ENCODE assay signal across 8 cellular contexts in genomic region chr6:16331328-16332174, GRCh38.
DNase-seq lines count a peak whose midpoint lies in the region; ATAC-seq and TF ChIP-seq lines count a peak whose summit lies in the region.

No MANE protein-coding gene starts in this region.

- ATAC-seq in GM21619 (IDR thresholded peaks at IDR 0.05; ENCODE audit: unreplicated experiment) (peak; percentile 41), HG02571 (IDR thresholded peaks at IDR 0.05; ENCODE audit: unreplicated experiment) (no peak)

- H3K36me3 ChIP-seq in ascending aorta (peaks cover 10 to 15% of the 10 kb centered on the region in 2 donors), skeletal muscle satellite cell (ENCODE audit: insufficient read depth, low read length) (peaks cover 3% of the 10 kb centered on the region)

- H3K27ac ChIP-seq in ascending aorta = no peak overlapping the region

- intact Hi-C loops in ascending aorta (cut with DNase I) = loop anchor here (1.0 to 10.0 kb wide), 7 partner anchors 15 to 703 kb away; no protein-coding TSS in a partner anchor

- H3K4me1 ChIP-seq in ascending aorta (peaks cover 0 to 11% of the 10 kb centered on the region in 2 donors), skeletal muscle satellite cell (ENCODE audit: control insufficient read depth, insufficient read depth, low read length) (peaks cover 30% of the 10 kb centered on the region)

- no peak overlapping the region for H3K4me3 ChIP-seq in ascending aorta
- H3K4me3 ChIP-seq in skeletal muscle satellite cell (ENCODE audit: low read length) = no peak overlapping the region

- H3K4me2 ChIP-seq in skeletal muscle satellite cell (ENCODE audit: low read length) = peak overlapping the region; percentile 37

- DNase-seq in DMS153 treated with DMSO at 0.1 percent for 48 hours (lab: John Stamatoyannopoulos, UW; ENCODE audit: unreplicated experiment) (peak; percentile 81), MV-4-11 (lab: John Stamatoyannopoulos, UW) (peak; percentile 69), T-helper 1 cell (peak in 4 of 5 donors; percentile 48 to 63 (median 54)), ascending aorta (ENCODE audit: low spot score in 2 of 2) (peak; percentile 33 to 72), hypothalamus (lab: John Stamatoyannopoulos, UW) (peak in 45 of 51 donors; percentile 6 to 87 (median 50))

- H3K9me3 ChIP-seq in ascending aorta (no peaks in the 10 kb centered on the region), skeletal muscle satellite cell (replicated peaks; ENCODE audit: low read length) (no peaks in the 10 kb centered on the region)

- H3K27me3 ChIP-seq in ascending aorta (no peaks in the 10 kb centered on the region), skeletal muscle satellite cell (ENCODE audit: control insufficient read depth, insufficient read depth, low read length) (no peaks in the 10 kb centered on the region)

- H3K9ac ChIP-seq in skeletal muscle satellite cell (ENCODE audit: low read depth, low read length) = no peak overlapping the region

- TF ChIP-seq CTCF in ascending aorta (IDR thresholded peaks at IDR 0.05) = peak; percentile 90 to 94 (median 92)
